8 cellular contexts compared by ENCODE assay signal in the genomic region with DNA sequence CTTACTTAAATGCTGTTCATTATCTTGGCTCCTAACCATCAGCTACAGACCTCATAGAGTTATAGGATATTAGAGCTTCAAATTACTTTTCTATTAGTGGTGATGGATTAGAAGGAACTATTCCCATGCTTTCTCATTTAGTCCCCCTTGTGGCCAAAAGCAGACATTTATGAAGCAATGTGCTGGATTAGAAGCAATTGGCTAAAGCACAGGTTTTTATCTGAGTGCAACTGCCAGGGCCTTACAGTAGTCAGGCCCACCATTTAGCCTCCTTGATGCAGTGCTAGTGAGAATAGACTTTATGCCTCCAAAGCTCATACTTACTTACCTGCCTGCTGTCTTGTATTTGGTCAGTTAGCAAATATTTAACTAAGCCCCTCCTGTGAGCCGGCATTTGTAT.
DNase-seq lines count a peak whose midpoint lies in the region; ATAC-seq and TF ChIP-seq lines count a peak whose summit lies in the region.

No MANE protein-coding gene starts in this region.

- POLR2A ChIA-PET in activated CD8-positive, alpha-beta T cell treated with anti-CD3 and anti-CD28 coated beads for 36 hours (lab: Charles Lee): no interaction called here
- POLR2A ChIA-PET in activated CD8-positive, alpha-beta T cell treated with anti-CD3 and anti-CD28 coated beads, Interleukin-2, amount 10 ng/mL, durations not matched to agents 7 days and 5 days (lab: Charles Lee): no interaction called here

- H3K4me3 Mint-ChIP-seq in activated CD8-positive, alpha-beta T cell treated with anti-CD3 and anti-CD28 coated beads for 36 hours: no peak overlapping the region
- H3K4me3 Mint-ChIP-seq in activated CD8-positive, alpha-beta T cell treated with anti-CD3 and anti-CD28 coated beads, Interleukin-2, amount 10 ng/mL, durations not matched to agents 7 days and 5 days: no peak overlapping the region
- no peak overlapping the region for H3K4me3 Mint-ChIP-seq in stimulated activated effector memory CD8-positive, alpha-beta T cell treated with anti-CD3 and anti-CD28 coated beads, Interleukin-12 subunit alpha, Interleukin-12 subunit beta, amount 100 ng/mL, for 72 hours

- CTCF ChIA-PET in activated CD8-positive, alpha-beta T cell treated with anti-CD3 and anti-CD28 coated beads for 36 hours (lab: Charles Lee): interaction anchor here (1.0 kb wide), 1 partner anchor 31 kb away, joined by 3 read pairs; no protein-coding TSS in a partner anchor
- CTCF ChIA-PET in activated CD8-positive, alpha-beta T cell treated with anti-CD3 and anti-CD28 coated beads, Interleukin-2, amount 10 ng/mL, durations not matched to agents 7 days and 5 days (lab: Charles Lee): no interaction called here

- H3K27ac Mint-ChIP-seq in activated CD8-positive, alpha-beta T cell treated with anti-CD3 and anti-CD28 coated beads for 36 hours: no peak overlapping the region
- H3K27ac Mint-ChIP-seq in activated CD8-positive, alpha-beta T cell treated with anti-CD3 and anti-CD28 coated beads, Interleukin-2, amount 10 ng/mL, durations not matched to agents 7 days and 5 days: no peak overlapping the region
- H3K27ac Mint-ChIP-seq in stimulated activated effector memory CD8-positive, alpha-beta T cell treated with anti-CD3 and anti-CD28 coated beads, Interleukin-12 subunit alpha, Interleukin-12 subunit beta, amount 100 ng/mL, for 72 hours: no peak overlapping the region

- intact Hi-C loops in activated CD8-positive, alpha-beta T cell treated with anti-CD3 and anti-CD28 coated beads for 36 hours (cut with micrococcal nuclease): no loop called here

- H3K4me1 Mint-ChIP-seq in activated CD8-positive, alpha-beta T cell treated with anti-CD3 and anti-CD28 coated beads for 36 hours (ENCODE audit: low read depth): no peaks in the 10 kb centered on the region
- no peaks in the 10 kb centered on the region for H3K4me1 Mint-ChIP-seq in activated CD8-positive, alpha-beta T cell treated with anti-CD3 and anti-CD28 coated beads, Interleukin-2, amount 10 ng/mL, durations not matched to agents 7 days and 5 days (ENCODE audit: low read depth)
- H3K4me1 Mint-ChIP-seq in stimulated activated effector memory CD8-positive, alpha-beta T cell treated with anti-CD3 and anti-CD28 coated beads, Interleukin-12 subunit alpha, Interleukin-12 subunit beta, amount 100 ng/mL, for 72 hours: no peaks in the 10 kb centered on the region

- no peaks in the 10 kb centered on the region for H3K9me3 Mint-ChIP-seq in activated CD8-positive, alpha-beta T cell treated with anti-CD3 and anti-CD28 coated beads for 36 hours
- no peaks in the 10 kb centered on the region for H3K9me3 Mint-ChIP-seq in activated CD8-positive, alpha-beta T cell treated with anti-CD3 and anti-CD28 coated beads, Interleukin-2, amount 10 ng/mL, durations not matched to agents 7 days and 5 days (ENCODE audit: insufficient read depth)
- no peaks in the 10 kb centered on the region for H3K9me3 Mint-ChIP-seq in stimulated activated effector memory CD8-positive, alpha-beta T cell treated with anti-CD3 and anti-CD28 coated beads, Interleukin-12 subunit alpha, Interleukin-12 subunit beta, amount 100 ng/mL, for 72 hours

- no peak for DNase-seq in activated CD8-positive, alpha-beta T cell treated with anti-CD3 and anti-CD28 coated beads for 36 hours
- DNase-seq in activated CD8-positive, alpha-beta T cell treated with anti-CD3 and anti-CD28 coated beads, Interleukin-2, amount 10 ng/mL, durations not matched to agents 7 days and 5 days: no peak
- DNase-seq in RPMI7951 (ENCODE audit: low read depth): peak; percentile 19
- peak; percentile 7 for DNase-seq in glomerular endothelial cell (ENCODE audit: extremely low read depth, low read depth, low spot score)
- peak; percentile 62 for DNase-seq in superior temporal gyrus (ENCODE audit: extremely low spot score)
- DNase-seq in GOT3 (lab: John Stamatoyannopoulos, UW): no peak
- DNase-seq in stimulated activated effector memory CD8-positive, alpha-beta T cell treated with anti-CD3 and anti-CD28 coated beads, Interleukin-12 subunit alpha, Interleukin-12 subunit beta, amount 100 ng/mL, for 72 hours (ENCODE audit: low spot score in 2 of 2): no peak

- H3K27me3 Mint-ChIP-seq in activated CD8-positive, alpha-beta T cell treated with anti-CD3 and anti-CD28 coated beads for 36 hours: no peaks in the 10 kb centered on the region
- H3K27me3 Mint-ChIP-seq in activated CD8-positive, alpha-beta T cell treated with anti-CD3 and anti-CD28 coated beads, Interleukin-2, amount 10 ng/mL, durations not matched to agents 7 days and 5 days (ENCODE audit: low read depth): peaks cover 3% of the 10 kb centered on the region

- peak; percentile 31 for TF ChIP-seq CTCF in activated CD8-positive, alpha-beta T cell treated with anti-CD3 and anti-CD28 coated beads for 36 hours (IDR thresholded peaks at IDR 0.05)

- ATAC-seq in activated CD8-positive, alpha-beta T cell treated with anti-CD3 and anti-CD28 coated beads for 36 hours: no peak
- no peak for ATAC-seq in activated CD8-positive, alpha-beta T cell treated with anti-CD3 and anti-CD28 coated beads, Interleukin-2, amount 10 ng/mL, durations not matched to agents 7 days and 5 days
- ATAC-seq in HG03565 (IDR thresholded peaks at IDR 0.05; ENCODE audit: unreplicated experiment): no peak
- ATAC-seq in stimulated activated effector memory CD8-positive, alpha-beta T cell treated with anti-CD3 and anti-CD28 coated beads, Interleukin-12 subunit alpha, Interleukin-12 subunit beta, amount 100 ng/mL, for 72 hours: no peak

- H3K36me3 Mint-ChIP-seq in activated CD8-positive, alpha-beta T cell treated with anti-CD3 and anti-CD28 coated beads for 36 hours (ENCODE audit: low read depth): no peaks in the 10 kb centered on the region
- H3K36me3 Mint-ChIP-seq in activated CD8-positive, alpha-beta T cell treated with anti-CD3 and anti-CD28 coated beads, Interleukin-2, amount 10 ng/mL, durations not matched to agents 7 days and 5 days (ENCODE audit: low read depth): no peaks in the 10 kb centered on the region
- no peaks in the 10 kb centered on the region for H3K36me3 Mint-ChIP-seq in stimulated activated effector memory CD8-positive, alpha-beta T cell treated with anti-CD3 and anti-CD28 coated beads, Interleukin-12 subunit alpha, Interleukin-12 subunit beta, amount 100 ng/mL, for 72 hours

Comparison
In these comparisons a context has a peak if more than half of its experiments do, and no peak if none do; other contexts are left out.
1. DNase-seq: peak in RPMI7951 (single experiment), glomerular endothelial cell (single experiment) and superior temporal gyrus (single experiment); none in activated CD8-positive, alpha-beta T cell treated with anti-CD3 and anti-CD28 coated beads for 36 hours (single experiment), activated CD8-positive, alpha-beta T cell treated with anti-CD3 and anti-CD28 coated beads, Interleukin-2, amount 10 ng/mL, durations not matched to agents 7 days and 5 days (single experiment), GOT3 (single experiment) and stimulated activated effector memory CD8-positive, alpha-beta T cell treated with anti-CD3 and anti-CD28 coated beads, Interleukin-12 subunit alpha, Interleukin-12 subunit beta, amount 100 ng/mL, for 72 hours (0 of 2).